In genomic region chr16:35319536-35320192, GRCh38 we compare ENCODE assay signal across 24 cellular contexts.
"Had no signal": no experiment of that assay in that cellular context is flagged by ENCODE, and none has a peak within 500 bp of the region (broad histone marks: within the 10 kb centered on the region; RNA-seq: fewer than 3 reads in every experiment).

No MANE protein-coding gene starts in this region.

- H3K27me3 Mint-ChIP-seq: activated naive CD8-positive, alpha-beta T cell treated with anti-CD3 and anti-CD28 coated beads, Interleukin-2, amount 10 ng/mL, durations not matched to agents 7 days and 5 days; naive thymus-derived CD4-positive, alpha-beta T cell; stimulated activated naive CD8-positive, alpha-beta T cell treated with anti-CD3 and anti-CD28 coated beads, Interleukin-15, amount 100 ng/mL, for 72 hours; T-helper 17 cell had no signal

- H3K4me1 Mint-ChIP-seq: activated naive CD8-positive, alpha-beta T cell treated with anti-CD3 and anti-CD28 coated beads, Interleukin-2, amount 10 ng/mL, durations not matched to agents 7 days and 5 days; mesothelial cell of epicardium; naive thymus-derived CD4-positive, alpha-beta T cell; stimulated activated naive CD8-positive, alpha-beta T cell treated with anti-CD3 and anti-CD28 coated beads, Interleukin-15, amount 100 ng/mL, for 72 hours; T-helper 17 cell had no signal

- H3K36me3 Mint-ChIP-seq: activated naive CD8-positive, alpha-beta T cell treated with anti-CD3 and anti-CD28 coated beads, Interleukin-2, amount 10 ng/mL, durations not matched to agents 7 days and 5 days had no signal

- ATAC-seq: activated CD4-positive, CD25-positive, alpha-beta regulatory T cell treated with anti-CD3 and anti-CD28 coated beads, Interleukin-2, amount 50 U/mL, for 24 hours; naive thymus-derived CD4-positive, alpha-beta T cell; right lobe of liver; stimulated activated naive CD8-positive, alpha-beta T cell treated with anti-CD3 and anti-CD28 coated beads, Interleukin-15, amount 100 ng/mL, for 72 hours; T-helper 17 cell had no signal

- H3K4me1 ChIP-seq: parathyroid adenoma, right lobe of liver, suprapubic skin, tibial nerve had no signal

- H3K4me3 ChIP-seq: right lobe of liver, suprapubic skin, tibial nerve had no signal

- H3K4me3 Mint-ChIP-seq: activated naive CD4-positive, alpha-beta T cell treated with anti-CD3 and anti-CD28 coated beads for 36 hours; activated naive CD8-positive, alpha-beta T cell treated with anti-CD3 and anti-CD28 coated beads, Interleukin-2, amount 10 ng/mL, durations not matched to agents 7 days and 5 days; mesothelial cell of epicardium; naive thymus-derived CD4-positive, alpha-beta T cell; stimulated activated naive CD8-positive, alpha-beta T cell treated with anti-CD3 and anti-CD28 coated beads, Interleukin-15, amount 100 ng/mL, for 72 hours; T-helper 17 cell had no signal

- H3K27ac ChIP-seq: brain microvascular endothelial cell, parathyroid adenoma, right lobe of liver, suprapubic skin, tibial nerve, WERI-Rb-1 had no signal

- H3K27me3 ChIP-seq: brain microvascular endothelial cell, right lobe of liver, suprapubic skin, tibial nerve had no signal

- H3K27ac Mint-ChIP-seq: activated naive CD4-positive, alpha-beta T cell treated with anti-CD3 and anti-CD28 coated beads for 36 hours; activated naive CD8-positive, alpha-beta T cell treated with anti-CD3 and anti-CD28 coated beads, Interleukin-2, amount 10 ng/mL, durations not matched to agents 7 days and 5 days; mesothelial cell of epicardium; naive thymus-derived CD4-positive, alpha-beta T cell; stimulated activated naive CD8-positive, alpha-beta T cell treated with anti-CD3 and anti-CD28 coated beads, Interleukin-15, amount 100 ng/mL, for 72 hours; T-helper 17 cell had no signal

- H3K36me3 ChIP-seq: brain microvascular endothelial cell, right lobe of liver, suprapubic skin, tibial nerve, WERI-Rb-1 had no signal

- H3K9me3 ChIP-seq: right lobe of liver, suprapubic skin, tibial nerve had no signal

- DNase-seq: activated CD4-positive, alpha-beta T cell treated with anti-CD3 and anti-CD28 coated beads for 48 hours; activated CD4-positive, alpha-beta T cell treated with anti-CD3 and anti-CD28 coated beads, Interleukin-2, amount 50 U/mL, for 48 hours; activated CD8-positive, alpha-beta memory T cell treated with anti-CD3 and anti-CD28 coated beads for 24 hours; activated effector memory CD4-positive, alpha-beta T cell treated with anti-CD3 and anti-CD28 coated beads, Interleukin-2, amount 50 U/mL, for 16 hours; activated naive CD4-positive, alpha-beta T cell treated with anti-CD3 and anti-CD28 coated beads for 36 hours; activated naive CD8-positive, alpha-beta T cell treated with anti-CD3 and anti-CD28 coated beads, Interleukin-2, amount 10 ng/mL, durations not matched to agents 7 days and 5 days; amniotic stem cell; brain microvascular endothelial cell; foreskin fibroblast; islet precursor cell; left cardiac atrium; mammary epithelial cell; naive thymus-derived CD4-positive, alpha-beta T cell; right lobe of liver; stimulated activated CD4-positive, alpha-beta T cell treated with anti-CD3 and anti-CD28 coated beads, Interleukin-4, amount 100 ng/mL, for 1 hour; stimulated activated naive CD8-positive, alpha-beta T cell treated with anti-CD3 and anti-CD28 coated beads, Interleukin-15, amount 100 ng/mL, for 72 hours; T-helper 17 cell; T1000; WERI-Rb-1 had no signal
